ENCODE assay signal across 8 cellular contexts in the genomic region with DNA sequence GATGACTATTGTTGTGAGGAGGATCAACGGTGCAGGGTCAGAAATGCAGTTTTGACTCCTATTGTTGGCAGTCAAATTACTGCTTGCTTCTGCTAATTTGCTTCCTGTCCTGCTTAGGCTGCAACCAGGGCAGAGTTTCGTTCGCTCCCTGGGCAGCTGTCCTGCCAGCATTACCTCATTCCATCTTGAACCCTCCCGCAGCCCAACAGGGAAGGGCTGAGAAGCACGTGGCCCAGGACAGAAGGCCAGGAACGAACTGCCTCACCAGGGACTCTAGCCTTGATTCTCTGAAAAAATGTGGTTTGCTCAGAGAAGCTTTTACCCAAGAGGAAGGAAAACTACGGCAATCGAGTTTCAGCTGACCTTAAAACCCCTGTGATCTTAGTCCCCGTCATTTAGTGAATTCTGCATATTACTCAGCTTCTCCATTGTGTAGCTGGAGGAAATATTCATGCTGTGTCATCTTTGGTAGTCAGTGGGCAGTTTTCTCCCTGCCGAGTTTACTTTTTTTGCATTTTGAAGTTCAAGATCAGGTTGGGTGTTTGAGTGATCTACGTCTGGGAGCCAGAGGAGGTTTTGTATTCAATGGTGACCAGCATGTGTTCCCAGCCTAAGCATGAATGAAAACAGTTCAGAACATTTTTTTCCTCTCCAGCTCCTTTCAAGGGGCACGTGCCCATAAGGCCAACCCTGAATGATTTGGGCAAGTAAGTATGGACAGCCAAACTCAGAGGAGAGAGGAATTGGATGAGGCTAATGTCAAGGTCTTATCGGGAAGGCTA. TPM values are rescaled to one million over a fixed set of nuclear protein-coding genes. Genes with fewer than 3 reads are reported as not detected.
DNase-seq lines count a peak whose midpoint lies in the region; ATAC-seq and TF ChIP-seq lines count a peak whose summit lies in the region.

No MANE protein-coding gene starts in this region.

- intact Hi-C loops in posterior vena cava (cut with DNase I) = no loop called here

- H3K4me2 ChIP-seq in DOHH2 (ENCODE audit: low read length) = peak overlapping the region; percentile 39

- POLR2A ChIA-PET in HEK293T (lab: Yijun Ruan, JAX) = no interaction called here

- no peaks in the 10 kb centered on the region for H3K79me2 ChIP-seq in DOHH2 (ENCODE audit: control insufficient read depth, low read length)

- peak overlapping the region; percentile 4; the same call in 1 of the 2 replicates for H3K4me3 ChIP-seq in DOHH2 (ENCODE audit: low read length)

- H3K4me1 ChIP-seq in DOHH2 (ENCODE audit: control insufficient read depth, low read length) = peaks cover 13% of the 10 kb centered on the region

- ATAC-seq in GM19455 (IDR thresholded peaks at IDR 0.05; ENCODE audit: unreplicated experiment) (peak; percentile 95), HG03521 (IDR thresholded peaks at IDR 0.05; ENCODE audit: unreplicated experiment) (peak; percentile 87)

- H3K27ac ChIP-seq in DOHH2 (ENCODE audit: low read depth, low read length) = no peak overlapping the region

- DNase-seq in activated T-cell treated with anti-CD3 and anti-CD28 coated beads, Interleukin-2, amount 50 U/mL, for 48 hours = peak; percentile 68 to 69
- DNase-seq in glomerular endothelial cell (ENCODE audit: extremely low read depth, low read depth, low spot score) (peak; percentile 82), posterior vena cava (ENCODE audit: low spot score) (peak; percentile 96), HEK293T (ENCODE audit: extremely low spot score) (no peak), HCEC 1CT (no peak)

- H3K27me3 ChIP-seq in DOHH2 (ENCODE audit: control insufficient read depth, low read length) = no peaks in the 10 kb centered on the region

- no peaks in the 10 kb centered on the region for H3F3A ChIP-seq in DOHH2 (ENCODE audit: control insufficient read depth, insufficient read depth)

- H3K9me2 ChIP-seq in DOHH2 (replicated peaks; ENCODE audit: control insufficient read depth, low read length) = no peaks in the 10 kb centered on the region

- H3K36me3 ChIP-seq in DOHH2 (ENCODE audit: control insufficient read depth, low read length) = no peaks in the 10 kb centered on the region

- no peak for TF ChIP-seq CTCF in DOHH2 (IDR thresholded peaks at IDR 0.05; ENCODE audit: low read depth, low read length, poor library complexity, severe bottlenecking)

- no peaks in the 10 kb centered on the region for H3K9me3 ChIP-seq in DOHH2 (ENCODE audit: control insufficient read depth, insufficient read depth, low read length)

- no peaks in the 10 kb centered on the region for H4K20me1 ChIP-seq in DOHH2 (ENCODE audit: control insufficient read depth, insufficient read depth, low read depth, low read length)

- CTCF ChIA-PET in HEK293T (lab: Yijun Ruan, JAX) = no interaction called here

TF ChIP-seq in HEK293T, 16 proteins besides CTCF, POLR2A, EP300 and RAD21:
- TF ChIP-seq L3MBTL2 (conservative IDR thresholded peaks at IDR 0.05) (no peak), ARNT (IDR thresholded peaks at IDR 0.05) (no peak), NFRKB (IDR thresholded peaks at IDR 0.05) (no peak), FOXK2 (IDR thresholded peaks at IDR 0.05) (no peak), SUZ12 (IDR thresholded peaks at IDR 0.05) (no peak), BHLHE40 (IDR thresholded peaks at IDR 0.05; ENCODE audit: borderline replicate concordance) (no peak), ELF4 (IDR thresholded peaks at IDR 0.05) (no peak), FOXA1 (IDR thresholded peaks at IDR 0.05) (no peak), CTBP1 (IDR thresholded peaks at IDR 0.05; ENCODE audit: borderline replicate concordance) (no peak), FOXM1 (IDR thresholded peaks at IDR 0.05; ENCODE audit: borderline replicate concordance) (no peak), HDGF (IDR thresholded peaks at IDR 0.05; ENCODE audit: borderline replicate concordance) (no peak)
- TF ChIP-seq, protein P1, sequence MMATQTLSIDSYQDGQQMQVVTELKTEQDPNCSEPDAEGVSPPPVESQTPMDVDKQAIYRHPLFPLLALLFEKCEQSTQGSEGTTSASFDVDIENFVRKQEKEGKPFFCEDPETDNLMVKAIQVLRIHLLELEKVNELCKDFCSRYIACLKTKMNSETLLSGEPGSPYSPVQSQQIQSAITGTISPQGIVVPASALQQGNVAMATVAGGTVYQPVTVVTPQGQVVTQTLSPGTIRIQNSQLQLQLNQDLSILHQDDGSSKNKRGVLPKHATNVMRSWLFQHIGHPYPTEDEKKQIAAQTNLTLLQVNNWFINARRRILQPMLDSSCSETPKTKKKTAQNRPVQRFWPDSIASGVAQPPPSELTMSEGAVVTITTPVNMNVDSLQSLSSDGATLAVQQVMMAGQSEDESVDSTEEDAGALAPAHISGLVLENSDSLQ (IDR thresholded peaks at IDR 0.05) = no peak

RNA-seq across cellular contexts. Expression of a gene that starts 23.0 kb away (rescaled TPM):
- 46.5 and 60.2 TPM in 2 replicates for total RNA-seq in glomerular endothelial cell
- 10 to 100 TPM; 17.6 to 24.2 TPM for total RNA-seq in posterior vena cava

RNA-seq across cellular contexts. Expression of a gene that starts 34.1 kb away (rescaled TPM):
- 20.7 and 21.0 TPM in 2 replicates for total RNA-seq in glomerular endothelial cell
- total RNA-seq in posterior vena cava = 10 to 100 TPM; 21.0 to 24.1 TPM

Comparison
In these comparisons a context has a peak if more than half of its experiments do, and no peak if none do; other contexts are left out.
1. DNase-seq: peak in activated T-cell treated with anti-CD3 and anti-CD28 coated beads, Interleukin-2, amount 50 U/mL, for 48 hours (2 of 2), glomerular endothelial cell (single experiment) and posterior vena cava (single experiment); none in HEK293T (single experiment) and HCEC 1CT (single experiment).